In genomic region chr5:139343476-139343875, GRCh38 we compare ENCODE assay signal across 10 cellular contexts. TPM values are rescaled to one million over a fixed set of nuclear protein-coding genes. Genes with fewer than 3 reads are reported as not detected.
DNase-seq lines count a peak whose midpoint lies in the region; TF ChIP-seq lines count a peak whose summit lies in the region.
"Had no signal": no experiment of that assay in that cellular context is flagged by ENCODE, and none has a peak within 500 bp of the region (broad histone marks: within the 10 kb centered on the region; RNA-seq: fewer than 3 reads in every experiment).

No MANE protein-coding gene starts in this region.

- CTCF ChIA-PET in CD8-positive, alpha-beta memory T cell (lab: Charles Lee), result interaction anchor here (0.7 to 1.6 kb wide), 3 partner anchors 10 to 49 kb away, joined by 3 to 4 read pairs (median 3); no protein-coding TSS in a partner anchor
- CTCF ChIA-PET in HEK293T (lab: Yijun Ruan, JAX), result no interaction called here

- no peak for TF ChIP-seq POLR2A in NB4 (IDR thresholded peaks at IDR 0.05; ENCODE audit: extremely low read depth, insufficient read length)

- intact Hi-C loops in dorsolateral prefrontal cortex (cut with DNase I), result loop anchor here (2.0 to 10.0 kb wide), 4 partner anchors 49 to 769 kb away; partner anchors contain the start of genes HSPA9 (in 1 of the 2) and UBE2D2 (in 1 of the 2)

- H3K27ac Mint-ChIP-seq in CD8-positive, alpha-beta memory T cell, result peak overlapping the region in 7 of 8 donors; percentile 11 to 99 (median 98)

- no peak for TF ChIP-seq CTCF in NB4 (IDR thresholded peaks at IDR 0.05; ENCODE audit: low read depth, low read length)
- TF ChIP-seq CTCF in dorsolateral prefrontal cortex (IDR thresholded peaks at IDR 0.05 in 54 of 56, conservative IDR thresholded peaks at IDR 0.05 in 2 of 56; ENCODE audit: low read depth in 1 of 56, partially characterized antibody in 56 of 56), result no peak
- TF ChIP-seq CTCF in neutrophil (IDR thresholded peaks at IDR 0.05), result no peak

- no peak for DNase-seq in CD8-positive, alpha-beta memory T cell
- no peak for DNase-seq in NB4 (ENCODE audit: low read depth)
- DNase-seq in dorsolateral prefrontal cortex, result no peak
- DNase-seq in DMS153 (lab: John Stamatoyannopoulos, UW), result no peak
- no peak for DNase-seq in HEK293T (ENCODE audit: extremely low spot score)
- DNase-seq in medulla oblongata (ENCODE audit: extremely low spot score), result no peak
- DNase-seq in dermis blood vessel endothelial cell, result no peak
- DNase-seq: NCI-H2171 had no signal

- H3K4me1 ChIP-seq in CD8-positive, alpha-beta memory T cell (ENCODE audit: insufficient read depth, low read length), result peaks cover 36% of the 10 kb centered on the region
- H3K4me1 ChIP-seq in neutrophil (ENCODE audit: control insufficient read depth in 1 of 2, insufficient read depth in 1 of 2, low read depth in 1 of 2, low read length in 1 of 2), result peaks cover 22 to 31% of the 10 kb centered on the region in 2 experiments

- no peak overlapping the region for H3K27ac ChIP-seq in CD8-positive, alpha-beta memory T cell (ENCODE audit: low read depth, low read length)
- H3K27ac ChIP-seq in dorsolateral prefrontal cortex (peak overlapping the region in 3 of 59 donors; percentile 18 to 100 (median 99)), neutrophil (peak overlapping the region; percentile 99)

- H3K4me3 Mint-ChIP-seq in CD8-positive, alpha-beta memory T cell, result peak overlapping the region; percentile 93 to 100 (median 97)

- no peaks in the 10 kb centered on the region for H3K9me3 Mint-ChIP-seq in CD8-positive, alpha-beta memory T cell

- peaks cover 49 to 71% (median 61%) of the 10 kb centered on the region in 3 donors for H3K4me1 Mint-ChIP-seq in CD8-positive, alpha-beta memory T cell

- no peaks in the 10 kb centered on the region for H3K27me3 ChIP-seq in CD8-positive, alpha-beta memory T cell (ENCODE audit: insufficient read depth, low read length, poor library complexity, severe bottlenecking)
- H3K27me3 ChIP-seq in dorsolateral prefrontal cortex, result no peaks in the 10 kb centered on the region
- no peaks in the 10 kb centered on the region for H3K27me3 ChIP-seq in neutrophil

- POLR2A ChIA-PET in CD8-positive, alpha-beta memory T cell (lab: Charles Lee), result interaction anchor here (0.6 to 0.7 kb wide), 2 partner anchors 46 to 52 kb away, joined by 5 to 8 read pairs; no protein-coding TSS in a partner anchor
- POLR2A ChIA-PET in HEK293T (lab: Yijun Ruan, JAX), result interaction anchor here (1.1 kb wide), 1 partner anchor 49 kb away, joined by 3 read pairs; no protein-coding TSS in a partner anchor

- no peaks in the 10 kb centered on the region for H3K9me3 ChIP-seq in CD8-positive, alpha-beta memory T cell (ENCODE audit: low read length)
- no peaks in the 10 kb centered on the region for H3K9me3 ChIP-seq in neutrophil

- peaks cover 5% of the 10 kb centered on the region for H3K36me3 ChIP-seq in CD8-positive, alpha-beta memory T cell (ENCODE audit: insufficient read depth, low read length)
- no peaks in the 10 kb centered on the region for H3K36me3 ChIP-seq in neutrophil

- peaks cover 4 to 50% (median 7%) of the 10 kb centered on the region in 3 donors for H3K36me3 Mint-ChIP-seq in CD8-positive, alpha-beta memory T cell

- H3K4me3 ChIP-seq in CD8-positive, alpha-beta memory T cell (ENCODE audit: low read length), result peak overlapping the region; percentile 87
- H3K4me3 ChIP-seq in NB4 (ENCODE audit: low read depth, low read length) (peak overlapping the region; percentile 91), dorsolateral prefrontal cortex (peak overlapping the region in 57 of 59 donors; percentile 71 to 100 (median 97)), neutrophil (ENCODE audit: low read depth in 1 of 2, low read length in 1 of 2) (peak overlapping the region; percentile 90 to 91)

- no peaks in the 10 kb centered on the region for H3K27me3 Mint-ChIP-seq in CD8-positive, alpha-beta memory T cell

TF ChIP-seq in HEK293T, 16 proteins besides CTCF, POLR2A, EP300 and RAD21:
- no peak for TF ChIP-seq FOXM1 (IDR thresholded peaks at IDR 0.05; ENCODE audit: borderline replicate concordance)
- no peak for TF ChIP-seq BHLHE40 (IDR thresholded peaks at IDR 0.05; ENCODE audit: borderline replicate concordance)

RNA-seq across cellular contexts. Expression of gene PAIP2, which starts 1.8 kb away (rescaled TPM):
- total RNA-seq in CD8-positive, alpha-beta memory T cell, result 10 to 100 TPM; 67.9 to 77.0 TPM
- 342 TPM for polyA plus RNA-seq in CD8-positive, alpha-beta memory T cell
- total RNA-seq in dorsolateral prefrontal cortex (100 to 1,000 TPM in 117 of 120 experiments, 10 to 100 TPM in 3; 80.8 to 201 (median 156) TPM), dermis blood vessel endothelial cell (110 and 137 TPM in 2 replicates)

RNA-seq across cellular contexts. Expression of gene SLC23A1, which starts 39.6 kb away (rescaled TPM):
- under 1 TPM in 1 of 2 experiments, not detected in 1; 0.33 TPM for total RNA-seq in CD8-positive, alpha-beta memory T cell
- not detected for polyA plus RNA-seq in CD8-positive, alpha-beta memory T cell
- 1 to 10 TPM in 2 of 120 experiments, under 1 TPM in 1, not detected in 117; 0.19 to 1.4 (median 1.2) TPM for total RNA-seq in dorsolateral prefrontal cortex
- not detected in 2 replicates for total RNA-seq in dermis blood vessel endothelial cell
- total RNA-seq: kidney epithelial cell had no signal

RNA-seq across cellular contexts. Expression of gene MZB1, which starts 46.2 kb away (rescaled TPM):
- total RNA-seq in CD8-positive, alpha-beta memory T cell, result 1 to 10 TPM; 5.1 to 6.4 TPM
- polyA plus RNA-seq in CD8-positive, alpha-beta memory T cell, result 3.5 TPM
- total RNA-seq in dorsolateral prefrontal cortex (1 to 10 TPM in 8 of 120 experiments, under 1 TPM in 37, not detected in 75; 0.25 to 3.6 (median 0.63) TPM), dermis blood vessel endothelial cell (0.14 TPM in 1 of 2 replicates, not detected in the other)
- total RNA-seq: kidney epithelial cell had no signal

RNA-seq across cellular contexts. Expression of gene MATR3, which starts 49.9 kb away (rescaled TPM):
- total RNA-seq in CD8-positive, alpha-beta memory T cell, result 100 to 1,000 TPM; 184 to 199 TPM
- 364 TPM for polyA plus RNA-seq in CD8-positive, alpha-beta memory T cell
- 100 to 1,000 TPM; 154 to 477 (median 345) TPM for total RNA-seq in dorsolateral prefrontal cortex
- total RNA-seq in dermis blood vessel endothelial cell, result 301 and 445 TPM in 2 replicates

RNA-seq across cellular contexts. Expression of gene PROB1, which starts 51.4 kb away (rescaled TPM):
- total RNA-seq in CD8-positive, alpha-beta memory T cell, result 1 to 10 TPM; 6.7 to 7.2 TPM
- 0.72 TPM for polyA plus RNA-seq in CD8-positive, alpha-beta memory T cell
- total RNA-seq in dorsolateral prefrontal cortex (10 to 100 TPM in 1 of 120 experiments, 1 to 10 TPM in 119; 2.1 to 10.7 (median 3.4) TPM), dermis blood vessel endothelial cell (6.1 and 9.2 TPM in 2 replicates)
